ENCODE assay signal across 11 cellular contexts in genomic region chr4:169438057-169438480, GRCh38.
DNase-seq lines count a peak whose midpoint lies in the region; ATAC-seq, FAIRE-seq and TF ChIP-seq lines count a peak whose summit lies in the region.
"Had no signal": no experiment of that assay in that cellular context is flagged by ENCODE, and none has a peak within 500 bp of the region (broad histone marks: within the 10 kb centered on the region; RNA-seq: fewer than 3 reads in every experiment).

No MANE protein-coding gene starts in this region.

- 12 to 58% (median 26%) methylated on average over 2 of the region's 2 CpGs for WGBS in small intestine, 3 donors
- WGBS in testis, 2 donors = 48 to 55% methylated on average over 2 of the region's 2 CpGs

- TF ChIP-seq POLR2A in testis (IDR thresholded peaks at IDR 0.05) = no peak

- H3K4me1 ChIP-seq in small intestine (ENCODE audit: control insufficient read depth in 2 of 2, insufficient read depth in 1 of 2, low read depth in 1 of 2, low read length in 1 of 2) = peaks cover 0 to 2% of the 10 kb centered on the region in 2 donors
- H3K4me1 ChIP-seq in testis = no peaks in the 10 kb centered on the region

- peak; percentile 74 for FAIRE-seq in small intestine (lab: Jason Lieb, UNC)

- peak; percentile 70 for DNase-seq in small intestine
- no peak for DNase-seq in HuH-7 (ENCODE audit: low spot score)
- DNase-seq in testis = no peak
- DNase-seq in left cardiac atrium = no peak
- no peak for DNase-seq in G401 (ENCODE audit: low spot score)
- DNase-seq: activated CD4-positive, alpha-beta T cell treated with anti-CD3 and anti-CD28 coated beads, Interleukin-2, amount 10 ng/mL, durations not matched to agents 7 days and 5 days; midbrain; NCI-H2171 had no signal

- ATAC-seq in GM19328 (IDR thresholded peaks at IDR 0.05; ENCODE audit: unreplicated experiment) (peak; percentile 33), HG02678 (IDR thresholded peaks at IDR 0.05; ENCODE audit: unreplicated experiment) (peak; percentile 40), HG03457 (IDR thresholded peaks at IDR 0.05; ENCODE audit: unreplicated experiment) (peak; percentile 33), left cardiac atrium (no peak)

- H3K27ac ChIP-seq in small intestine (ENCODE audit: low read depth in 1 of 2, low read length in 1 of 2) (no peak overlapping the region), testis (no peak overlapping the region)

- intact Hi-C loops in testis (cut with DNase I; ENCODE audit: low total_unique reads) = no loop called here
- intact Hi-C loops in left cardiac atrium (cut with DNase I) = no loop called here

- no peak overlapping the region for H3K4me3 ChIP-seq in small intestine (ENCODE audit: low read depth in 1 of 2, low read length in 2 of 2)
- no peak overlapping the region for H3K4me3 ChIP-seq in testis

- H3K36me3 ChIP-seq in small intestine (ENCODE audit: control insufficient read depth in 2 of 2, insufficient read depth in 2 of 2, low read length in 2 of 2) = no peaks in the 10 kb centered on the region
- no peaks in the 10 kb centered on the region for H3K36me3 ChIP-seq in testis (ENCODE audit: low read depth, missing control alignments)

- no peak for TF ChIP-seq CTCF in testis (IDR thresholded peaks at IDR 0.05)

- H3K27me3 ChIP-seq in small intestine (ENCODE audit: control insufficient read depth in 2 of 2, insufficient read depth in 2 of 2, low read length in 2 of 2) (no peaks in the 10 kb centered on the region), testis (no peaks in the 10 kb centered on the region)

- no peaks in the 10 kb centered on the region for H3K9me3 ChIP-seq in small intestine (ENCODE audit: control insufficient read depth, low read depth)
- no peaks in the 10 kb centered on the region for H3K9me3 ChIP-seq in testis

- in situ Hi-C loops in G401 (cut with HindIII; ENCODE audit: low sequenced_read_pairs) = no loop called here

Comparison
In these comparisons a context has a peak if more than half of its experiments do, and no peak if none do; other contexts are left out.
1. ATAC-seq: peak in GM19328 (single experiment), HG02678 (single experiment) and HG03457 (single experiment); none in left cardiac atrium (0 of 2).